In the genomic region with DNA sequence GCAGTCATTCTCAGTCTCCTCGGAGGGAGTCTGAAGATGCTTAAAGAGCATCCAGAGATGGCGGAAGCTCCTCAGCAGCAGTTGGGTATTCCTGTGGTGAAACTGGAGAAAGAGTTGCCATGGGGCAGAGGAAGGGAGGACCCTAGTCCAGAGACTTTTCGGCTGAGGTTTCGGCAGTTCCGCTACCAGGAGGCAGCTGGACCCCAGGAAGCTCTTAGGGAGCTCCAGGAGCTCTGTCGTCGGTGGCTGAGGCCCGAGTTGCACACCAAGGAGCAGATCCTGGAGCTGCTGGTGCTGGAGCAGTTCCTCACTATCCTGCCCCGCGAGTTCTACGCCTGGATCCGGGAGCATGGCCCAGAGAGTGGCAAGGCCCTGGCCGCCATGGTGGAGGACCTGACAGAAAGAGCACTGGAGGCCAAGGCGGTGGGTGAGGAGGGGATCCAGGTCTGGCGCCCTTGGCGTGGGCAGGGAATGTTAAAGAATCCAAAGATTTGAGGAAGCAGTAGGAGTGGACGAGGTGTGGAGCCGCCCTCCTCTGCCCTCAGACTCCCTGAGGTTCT, we compare ENCODE assay signal across 22 cellular contexts. TPM values are rescaled to one million over a fixed set of nuclear protein-coding genes. Genes with fewer than 3 reads are reported as not detected.
DNase-seq lines count a peak whose midpoint lies in the region; ATAC-seq and TF ChIP-seq lines count a peak whose summit lies in the region.
"Had no signal": no experiment of that assay in that cellular context is flagged by ENCODE, and none has a peak within 500 bp of the region (broad histone marks: within the 10 kb centered on the region; RNA-seq: fewer than 3 reads in every experiment).

No MANE protein-coding gene starts in this region.

- H3K9me3 ChIP-seq in right atrium auricular region (no peaks in the 10 kb centered on the region), SJSA1 (replicated peaks) (no peaks in the 10 kb centered on the region)
- H3K9me3 ChIP-seq: lower lobe of right lung, sigmoid colon, tibial nerve had no signal

- H3K27ac Mint-ChIP-seq in endothelial cell (ENCODE audit: unreplicated experiment): no peak overlapping the region
- peak overlapping the region; percentile 17 to 57 for H3K27ac Mint-ChIP-seq in stimulated activated naive CD8-positive, alpha-beta T cell treated with anti-CD3 and anti-CD28 coated beads, Interleukin-15, amount 100 ng/mL, for 72 hours

- peaks cover 0 to 12% of the 10 kb centered on the region in 2 donors for H3K4me1 ChIP-seq in right atrium auricular region
- peaks cover 79% of the 10 kb centered on the region for H3K4me1 ChIP-seq in SJSA1 (replicated peaks)

- ATAC-seq in left ventricle myocardium superior (no peak), GM21526 (IDR thresholded peaks at IDR 0.05; ENCODE audit: low FRiP score, unreplicated experiment) (no peak)
- no peak for ATAC-seq in stimulated activated naive CD8-positive, alpha-beta T cell treated with anti-CD3 and anti-CD28 coated beads, Interleukin-15, amount 100 ng/mL, for 72 hours
- ATAC-seq: lower lobe of right lung, T-cell had no signal

- H3K4me1 Mint-ChIP-seq in endothelial cell (ENCODE audit: unreplicated experiment): peaks cover 50% of the 10 kb centered on the region
- peaks cover 95% of the 10 kb centered on the region for H3K4me1 Mint-ChIP-seq in stimulated activated naive CD8-positive, alpha-beta T cell treated with anti-CD3 and anti-CD28 coated beads, Interleukin-15, amount 100 ng/mL, for 72 hours

- H3K36me3 ChIP-seq in right atrium auricular region (peaks cover 62% of the 10 kb centered on the region), SJSA1 (peaks cover 53% of the 10 kb centered on the region)

- intact Hi-C loops in left ventricle myocardium superior (cut with micrococcal nuclease): no loop called here

- H3K4me3 ChIP-seq in right atrium auricular region: no peak overlapping the region
- H3K4me3 ChIP-seq in SJSA1: no peak overlapping the region
- H3K4me3 ChIP-seq: lower lobe of right lung, sigmoid colon, tibial nerve had no signal

- peak overlapping the region; percentile 48 for H3K4me3 Mint-ChIP-seq in endothelial cell (ENCODE audit: unreplicated experiment)
- peak overlapping the region in 1 of 2 donors; percentile 91 for H3K4me3 Mint-ChIP-seq in stimulated activated naive CD8-positive, alpha-beta T cell treated with anti-CD3 and anti-CD28 coated beads, Interleukin-15, amount 100 ng/mL, for 72 hours

- DNase-seq in right atrium auricular region (ENCODE audit: low spot score): peak; percentile 21
- no peak for DNase-seq in left ventricle myocardium superior
- peak in 1 of 2 experiments; percentile 41 for DNase-seq in SJSA1 (ENCODE audit: low read depth in 1 of 2, low spot score in 2 of 2)
- no peak for DNase-seq in endothelial cell (ENCODE audit: low spot score)
- no peak for DNase-seq in stimulated activated naive CD8-positive, alpha-beta T cell treated with anti-CD3 and anti-CD28 coated beads, Interleukin-15, amount 100 ng/mL, for 72 hours
- DNase-seq in NCI-H1436 treated with DMSO at 0.1 percent for 48 hours (lab: John Stamatoyannopoulos, UW): no peak
- DNase-seq in DMS53 (lab: John Stamatoyannopoulos, UW): no peak
- DNase-seq: activated gamma-delta T cell; COR-L47; EL; lower lobe of right lung; NCI-H2107; NCI-H524 treated with DMSO at 0.1 percent for 48 hours; SHP77 treated with DMSO at 0.1 percent for 48 hours; sigmoid colon; stimulated activated naive CD4-positive, alpha-beta T cell; T-cell; WERI-Rb-1 had no signal

- H3K27ac ChIP-seq in right atrium auricular region: no peak overlapping the region
- peak overlapping the region; percentile 78 for H3K27ac ChIP-seq in SJSA1
- H3K27ac ChIP-seq: KMS-11, lower lobe of right lung, parathyroid adenoma, sigmoid colon, tibial nerve, WERI-Rb-1 had no signal

- TF ChIP-seq CTCF in right atrium auricular region (IDR thresholded peaks at IDR 0.05) (no peak), endothelial cell (IDR thresholded peaks at IDR 0.05; ENCODE audit: unreplicated experiment) (no peak)

- peaks cover 12% of the 10 kb centered on the region for H3K27me3 Mint-ChIP-seq in endothelial cell (ENCODE audit: unreplicated experiment)
- no peaks in the 10 kb centered on the region for H3K27me3 Mint-ChIP-seq in stimulated activated naive CD8-positive, alpha-beta T cell treated with anti-CD3 and anti-CD28 coated beads, Interleukin-15, amount 100 ng/mL, for 72 hours
- H3K27me3 Mint-ChIP-seq: T-cell had no signal

- no peaks in the 10 kb centered on the region for H3K9me3 Mint-ChIP-seq in endothelial cell (ENCODE audit: unreplicated experiment)
- H3K9me3 Mint-ChIP-seq in stimulated activated naive CD8-positive, alpha-beta T cell treated with anti-CD3 and anti-CD28 coated beads, Interleukin-15, amount 100 ng/mL, for 72 hours: peaks cover 0 to under 1% of the 10 kb centered on the region in 2 donors
- H3K9me3 Mint-ChIP-seq: T-cell had no signal

- H3K27me3 ChIP-seq in right atrium auricular region (no peaks in the 10 kb centered on the region), SJSA1 (replicated peaks) (no peaks in the 10 kb centered on the region)
- H3K27me3 ChIP-seq: sigmoid colon, tibial nerve had no signal

- H3K36me3 Mint-ChIP-seq in endothelial cell (ENCODE audit: low read depth, unreplicated experiment): peaks cover 54% of the 10 kb centered on the region

RNA-seq across cellular contexts. Expression of a gene that starts 2.9 kb away (rescaled TPM):
- total RNA-seq in right atrium auricular region (1 to 10 TPM; 6.0 to 6.1 TPM), left ventricle myocardium superior (8.3 TPM), endothelial cell (ENCODE audit: unreplicated experiment) (23.8 TPM)
- 26.9 and 28.3 TPM in 2 replicates for total RNA-seq in SJSA1 (2014; rRNA removed; shearing (Covaris generic))

RNA-seq across cellular contexts. Expression of a gene that starts 21.6 kb away (rescaled TPM):
- total RNA-seq in right atrium auricular region (not detected), left ventricle myocardium superior (not detected), endothelial cell (ENCODE audit: unreplicated experiment) (0.46 TPM)
- 0.41 and 1.1 TPM in 2 replicates for total RNA-seq in SJSA1 (2014; rRNA removed; shearing (Covaris generic))
